ENCODE assay signal across 3 cellular contexts in the genomic region with DNA sequence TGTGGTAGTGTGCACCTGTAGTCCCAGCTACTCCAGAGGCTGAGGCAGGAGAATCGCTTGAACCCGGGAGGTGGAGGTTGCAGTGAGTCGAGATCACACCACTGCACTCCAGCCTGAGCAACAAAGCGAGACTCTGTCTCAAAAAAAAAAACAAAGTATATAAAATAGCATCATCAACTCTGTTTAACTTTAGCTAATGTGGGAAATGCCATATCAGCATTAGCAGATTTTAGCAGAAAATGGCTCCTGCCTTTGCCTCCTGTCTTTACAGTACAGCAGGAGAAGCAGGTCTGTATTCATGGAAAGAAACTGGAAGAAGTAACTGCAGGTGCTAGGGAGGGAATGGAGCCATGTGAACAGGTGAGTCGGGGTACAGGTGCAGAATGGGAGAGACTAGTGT.
TF ChIP-seq lines count a peak whose summit lies in the region.

No MANE protein-coding gene starts in this region.

TF ChIP-seq in A549, 52 proteins besides CTCF, POLR2A, EP300 and RAD21:
- TF ChIP-seq MAFK (IDR thresholded peaks at IDR 0.05; ENCODE audit: partially characterized antibody), result peak; percentile 46

TF ChIP-seq in K562, 482 proteins besides CTCF, POLR2A, EP300 and RAD21:
- TF ChIP-seq MAFG (tag; conservative IDR thresholded peaks at IDR 0.05) (peak; percentile 34; the same call in 1 of the 2 replicates), ZNF316 (IDR thresholded peaks at IDR 0.05) (peak; percentile 54)

TF ChIP-seq in HepG2, 621 proteins besides CTCF, POLR2A, EP300 and RAD21:
- peak; percentile 28 to 65; a peak in 3 of 4 replicates for TF ChIP-seq MAFK (conservative IDR thresholded peaks at IDR 0.05 in 1 of 2, IDR thresholded peaks at IDR 0.05 in 1 of 2; ENCODE audit: low read length in 2 of 2)
- peak; percentile 33; the same call in 1 of the 2 replicates for TF ChIP-seq MAFF (IDR thresholded peaks at IDR 0.05; ENCODE audit: low read depth, low read length)
